In the genomic region with DNA sequence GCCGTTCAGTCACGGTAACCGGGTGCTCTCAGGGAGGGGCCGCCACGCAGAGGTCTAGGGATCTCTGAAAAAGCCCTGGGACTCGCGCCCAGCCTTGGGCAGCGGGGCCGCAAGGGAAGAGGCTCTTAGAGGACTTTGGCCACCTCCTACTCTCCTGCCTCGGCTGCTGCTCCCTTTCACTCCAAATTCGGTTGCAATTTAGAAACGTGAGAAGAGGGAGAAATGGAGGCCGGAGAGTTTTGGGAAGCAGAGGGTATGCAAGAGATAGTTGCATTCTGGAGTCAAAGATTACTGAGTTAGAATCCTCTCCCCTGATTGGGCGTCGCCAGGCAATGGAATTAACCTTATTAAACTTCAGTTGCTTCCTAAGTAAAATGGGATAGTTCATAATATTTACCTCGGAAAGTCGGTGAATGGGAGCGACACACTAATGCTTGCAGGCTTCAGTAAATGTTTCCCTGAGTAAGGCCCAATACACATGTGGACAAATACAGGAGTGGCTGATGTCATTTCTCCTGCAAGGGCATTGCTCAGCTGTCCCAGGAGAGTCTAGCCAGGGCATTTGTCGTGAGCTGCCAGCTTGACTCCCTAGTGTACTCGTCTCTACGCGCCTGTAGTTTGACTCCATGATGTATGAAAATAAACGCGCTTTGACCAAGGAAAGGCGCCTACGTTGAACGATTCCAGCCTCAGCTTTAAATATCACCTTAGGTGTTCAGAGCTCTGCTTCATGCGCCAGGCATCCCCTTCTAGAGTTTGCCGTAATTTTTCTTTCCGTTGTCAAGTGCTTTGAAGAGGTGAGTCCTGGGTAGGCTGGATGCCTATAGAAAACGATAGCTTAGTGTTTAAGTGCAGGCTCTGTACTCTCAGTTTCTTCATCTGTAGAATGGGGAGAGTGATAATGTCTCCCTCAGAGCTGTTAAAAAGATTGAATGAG, we compare ENCODE assay signal across 1 cellular context.
A peak's percentile ranks its signal among the peaks of the same experiment; 100 is the strongest.
TF ChIP-seq lines count a peak whose summit lies in the region.

No MANE protein-coding gene starts in this region.

TF ChIP-seq in HepG2, 621 proteins besides CTCF, POLR2A, EP300 and RAD21 (continued from another document and continues in another):
- TF ChIP-seq, protein P1, sequence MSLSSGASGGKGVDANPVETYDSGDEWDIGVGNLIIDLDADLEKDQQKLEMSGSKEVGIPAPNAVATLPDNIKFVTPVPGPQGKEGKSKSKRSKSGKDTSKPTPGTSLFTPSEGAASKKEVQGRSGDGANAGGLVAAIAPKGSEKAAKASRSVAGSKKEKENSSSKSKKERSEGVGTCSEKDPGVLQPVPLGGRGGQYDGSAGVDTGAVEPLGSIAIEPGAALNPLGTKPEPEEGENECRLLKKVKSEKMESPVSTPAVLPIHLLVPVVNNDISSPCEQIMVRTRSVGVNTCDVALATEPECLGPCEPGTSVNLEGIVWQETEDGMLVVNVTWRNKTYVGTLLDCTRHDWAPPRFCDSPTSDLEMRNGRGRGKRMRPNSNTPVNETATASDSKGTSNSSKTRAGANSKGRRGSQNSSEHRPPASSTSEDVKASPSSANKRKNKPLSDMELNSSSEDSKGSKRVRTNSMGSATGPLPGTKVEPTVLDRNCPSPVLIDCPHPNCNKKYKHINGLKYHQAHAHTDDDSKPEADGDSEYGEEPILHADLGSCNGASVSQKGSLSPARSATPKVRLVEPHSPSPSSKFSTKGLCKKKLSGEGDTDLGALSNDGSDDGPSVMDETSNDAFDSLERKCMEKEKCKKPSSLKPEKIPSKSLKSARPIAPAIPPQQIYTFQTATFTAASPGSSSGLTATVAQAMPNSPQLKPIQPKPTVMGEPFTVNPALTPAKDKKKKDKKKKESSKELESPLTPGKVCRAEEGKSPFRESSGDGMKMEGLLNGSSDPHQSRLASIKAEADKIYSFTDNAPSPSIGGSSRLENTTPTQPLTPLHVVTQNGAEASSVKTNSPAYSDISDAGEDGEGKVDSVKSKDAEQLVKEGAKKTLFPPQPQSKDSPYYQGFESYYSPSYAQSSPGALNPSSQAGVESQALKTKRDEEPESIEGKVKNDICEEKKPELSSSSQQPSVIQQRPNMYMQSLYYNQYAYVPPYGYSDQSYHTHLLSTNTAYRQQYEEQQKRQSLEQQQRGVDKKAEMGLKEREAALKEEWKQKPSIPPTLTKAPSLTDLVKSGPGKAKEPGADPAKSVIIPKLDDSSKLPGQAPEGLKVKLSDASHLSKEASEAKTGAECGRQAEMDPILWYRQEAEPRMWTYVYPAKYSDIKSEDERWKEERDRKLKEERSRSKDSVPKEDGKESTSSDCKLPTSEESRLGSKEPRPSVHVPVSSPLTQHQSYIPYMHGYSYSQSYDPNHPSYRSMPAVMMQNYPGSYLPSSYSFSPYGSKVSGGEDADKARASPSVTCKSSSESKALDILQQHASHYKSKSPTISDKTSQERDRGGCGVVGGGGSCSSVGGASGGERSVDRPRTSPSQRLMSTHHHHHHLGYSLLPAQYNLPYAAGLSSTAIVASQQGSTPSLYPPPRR (CRISPR knock-in tag; IDR thresholded peaks at IDR 0.05; ENCODE audit: borderline replicate concordance) = no peak
- peak; percentile 49 for TF ChIP-seq KDM5A (IDR thresholded peaks at IDR 0.05; ENCODE audit: borderline replicate concordance, low read length)
- TF ChIP-seq TBX2 (CRISPR knock-in tag; IDR thresholded peaks at IDR 0.05; ENCODE audit: borderline replicate concordance) = no peak
- TF ChIP-seq, protein P2, sequence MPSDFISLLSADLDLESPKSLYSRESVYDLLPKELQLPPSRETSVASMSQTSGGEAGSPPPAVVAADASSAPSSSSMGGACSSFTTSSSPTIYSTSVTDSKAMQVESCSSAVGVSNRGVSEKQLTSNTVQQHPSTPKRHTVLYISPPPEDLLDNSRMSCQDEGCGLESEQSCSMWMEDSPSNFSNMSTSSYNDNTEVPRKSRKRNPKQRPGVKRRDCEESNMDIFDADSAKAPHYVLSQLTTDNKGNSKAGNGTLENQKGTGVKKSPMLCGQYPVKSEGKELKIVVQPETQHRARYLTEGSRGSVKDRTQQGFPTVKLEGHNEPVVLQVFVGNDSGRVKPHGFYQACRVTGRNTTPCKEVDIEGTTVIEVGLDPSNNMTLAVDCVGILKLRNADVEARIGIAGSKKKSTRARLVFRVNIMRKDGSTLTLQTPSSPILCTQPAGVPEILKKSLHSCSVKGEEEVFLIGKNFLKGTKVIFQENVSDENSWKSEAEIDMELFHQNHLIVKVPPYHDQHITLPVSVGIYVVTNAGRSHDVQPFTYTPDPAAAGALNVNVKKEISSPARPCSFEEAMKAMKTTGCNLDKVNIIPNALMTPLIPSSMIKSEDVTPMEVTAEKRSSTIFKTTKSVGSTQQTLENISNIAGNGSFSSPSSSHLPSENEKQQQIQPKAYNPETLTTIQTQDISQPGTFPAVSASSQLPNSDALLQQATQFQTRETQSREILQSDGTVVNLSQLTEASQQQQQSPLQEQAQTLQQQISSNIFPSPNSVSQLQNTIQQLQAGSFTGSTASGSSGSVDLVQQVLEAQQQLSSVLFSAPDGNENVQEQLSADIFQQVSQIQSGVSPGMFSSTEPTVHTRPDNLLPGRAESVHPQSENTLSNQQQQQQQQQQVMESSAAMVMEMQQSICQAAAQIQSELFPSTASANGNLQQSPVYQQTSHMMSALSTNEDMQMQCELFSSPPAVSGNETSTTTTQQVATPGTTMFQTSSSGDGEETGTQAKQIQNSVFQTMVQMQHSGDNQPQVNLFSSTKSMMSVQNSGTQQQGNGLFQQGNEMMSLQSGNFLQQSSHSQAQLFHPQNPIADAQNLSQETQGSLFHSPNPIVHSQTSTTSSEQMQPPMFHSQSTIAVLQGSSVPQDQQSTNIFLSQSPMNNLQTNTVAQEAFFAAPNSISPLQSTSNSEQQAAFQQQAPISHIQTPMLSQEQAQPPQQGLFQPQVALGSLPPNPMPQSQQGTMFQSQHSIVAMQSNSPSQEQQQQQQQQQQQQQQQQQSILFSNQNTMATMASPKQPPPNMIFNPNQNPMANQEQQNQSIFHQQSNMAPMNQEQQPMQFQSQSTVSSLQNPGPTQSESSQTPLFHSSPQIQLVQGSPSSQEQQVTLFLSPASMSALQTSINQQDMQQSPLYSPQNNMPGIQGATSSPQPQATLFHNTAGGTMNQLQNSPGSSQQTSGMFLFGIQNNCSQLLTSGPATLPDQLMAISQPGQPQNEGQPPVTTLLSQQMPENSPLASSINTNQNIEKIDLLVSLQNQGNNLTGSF (CRISPR knock-in tag; IDR thresholded peaks at IDR 0.05) = no peak
- no peak for TF ChIP-seq GPN1 (CRISPR knock-in tag; IDR thresholded peaks at IDR 0.05; ENCODE audit: borderline replicate concordance)
- TF ChIP-seq MEIS1 (CRISPR knock-in tag; IDR thresholded peaks at IDR 0.05; ENCODE audit: borderline replicate concordance) = no peak
- no peak for TF ChIP-seq HOXA7 (CRISPR knock-in tag; IDR thresholded peaks at IDR 0.05)
- TF ChIP-seq KLF16 (CRISPR knock-in tag; IDR thresholded peaks at IDR 0.05) = peak in 1 of 2 experiments; percentile 22; a peak in 1 of 4 replicates
- no peak for TF ChIP-seq ZNF205 (CRISPR knock-in tag; IDR thresholded peaks at IDR 0.05)
- TF ChIP-seq ZNF484 (CRISPR knock-in tag; IDR thresholded peaks at IDR 0.05; ENCODE audit: borderline replicate concordance, low read depth) = no peak
- TF ChIP-seq SMAD9 (CRISPR knock-in tag; IDR thresholded peaks at IDR 0.05) = no peak
- TF ChIP-seq RFXANK (CRISPR knock-in tag; IDR thresholded peaks at IDR 0.05) = no peak
- TF ChIP-seq ZNF773 (CRISPR knock-in tag; IDR thresholded peaks at IDR 0.05; ENCODE audit: borderline replicate concordance) = peak; percentile 51; the same call in 1 of the 2 replicates
- TF ChIP-seq, protein P3, sequence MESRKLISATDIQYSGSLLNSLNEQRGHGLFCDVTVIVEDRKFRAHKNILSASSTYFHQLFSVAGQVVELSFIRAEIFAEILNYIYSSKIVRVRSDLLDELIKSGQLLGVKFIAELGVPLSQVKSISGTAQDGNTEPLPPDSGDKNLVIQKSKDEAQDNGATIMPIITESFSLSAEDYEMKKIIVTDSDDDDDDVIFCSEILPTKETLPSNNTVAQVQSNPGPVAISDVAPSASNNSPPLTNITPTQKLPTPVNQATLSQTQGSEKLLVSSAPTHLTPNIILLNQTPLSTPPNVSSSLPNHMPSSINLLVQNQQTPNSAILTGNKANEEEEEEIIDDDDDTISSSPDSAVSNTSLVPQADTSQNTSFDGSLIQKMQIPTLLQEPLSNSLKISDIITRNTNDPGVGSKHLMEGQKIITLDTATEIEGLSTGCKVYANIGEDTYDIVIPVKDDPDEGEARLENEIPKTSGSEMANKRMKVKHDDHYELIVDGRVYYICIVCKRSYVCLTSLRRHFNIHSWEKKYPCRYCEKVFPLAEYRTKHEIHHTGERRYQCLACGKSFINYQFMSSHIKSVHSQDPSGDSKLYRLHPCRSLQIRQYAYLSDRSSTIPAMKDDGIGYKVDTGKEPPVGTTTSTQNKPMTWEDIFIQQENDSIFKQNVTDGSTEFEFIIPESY (CRISPR knock-in tag; IDR thresholded peaks at IDR 0.05) = no peak
- TF ChIP-seq, protein P4, sequence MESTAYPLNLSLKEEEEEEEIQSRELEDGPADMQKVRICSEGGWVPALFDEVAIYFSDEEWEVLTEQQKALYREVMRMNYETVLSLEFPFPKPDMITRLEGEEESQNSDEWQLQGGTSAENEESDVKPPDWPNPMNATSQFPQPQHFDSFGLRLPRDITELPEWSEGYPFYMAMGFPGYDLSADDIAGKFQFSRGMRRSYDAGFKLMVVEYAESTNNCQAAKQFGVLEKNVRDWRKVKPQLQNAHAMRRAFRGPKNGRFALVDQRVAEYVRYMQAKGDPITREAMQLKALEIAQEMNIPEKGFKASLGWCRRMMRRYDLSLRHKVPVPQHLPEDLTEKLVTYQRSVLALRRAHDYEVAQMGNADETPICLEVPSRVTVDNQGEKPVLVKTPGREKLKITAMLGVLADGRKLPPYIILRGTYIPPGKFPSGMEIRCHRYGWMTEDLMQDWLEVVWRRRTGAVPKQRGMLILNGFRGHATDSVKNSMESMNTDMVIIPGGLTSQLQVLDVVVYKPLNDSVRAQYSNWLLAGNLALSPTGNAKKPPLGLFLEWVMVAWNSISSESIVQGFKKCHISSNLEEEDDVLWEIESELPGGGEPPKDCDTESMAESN (CRISPR knock-in tag; conservative IDR thresholded peaks at IDR 0.05) = no peak
- TF ChIP-seq ZNF564 (CRISPR knock-in tag; IDR thresholded peaks at IDR 0.05) = no peak
- TF ChIP-seq, protein P5, sequence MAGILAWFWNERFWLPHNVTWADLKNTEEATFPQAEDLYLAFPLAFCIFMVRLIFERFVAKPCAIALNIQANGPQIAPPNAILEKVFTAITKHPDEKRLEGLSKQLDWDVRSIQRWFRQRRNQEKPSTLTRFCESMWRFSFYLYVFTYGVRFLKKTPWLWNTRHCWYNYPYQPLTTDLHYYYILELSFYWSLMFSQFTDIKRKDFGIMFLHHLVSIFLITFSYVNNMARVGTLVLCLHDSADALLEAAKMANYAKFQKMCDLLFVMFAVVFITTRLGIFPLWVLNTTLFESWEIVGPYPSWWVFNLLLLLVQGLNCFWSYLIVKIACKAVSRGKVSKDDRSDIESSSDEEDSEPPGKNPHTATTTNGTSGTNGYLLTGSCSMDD (CRISPR knock-in tag; IDR thresholded peaks at IDR 0.05) = no peak
- TF ChIP-seq NCOA1 (CRISPR knock-in tag; IDR thresholded peaks at IDR 0.05) = 0 out of 2 replicates have a peak, but pooled peaks have one; percentile 3
- no peak for TF ChIP-seq FOXP1 (IDR thresholded peaks at IDR 0.05)
- TF ChIP-seq FOXP1 (CRISPR knock-in tag; IDR thresholded peaks at IDR 0.05) = no peak
- TF ChIP-seq MIER2 (CRISPR knock-in tag; IDR thresholded peaks at IDR 0.05) = no peak
- TF ChIP-seq ZNF660 (CRISPR knock-in tag; IDR thresholded peaks at IDR 0.05; ENCODE audit: borderline replicate concordance, low read depth) = no peak
- TF ChIP-seq, protein P6, sequence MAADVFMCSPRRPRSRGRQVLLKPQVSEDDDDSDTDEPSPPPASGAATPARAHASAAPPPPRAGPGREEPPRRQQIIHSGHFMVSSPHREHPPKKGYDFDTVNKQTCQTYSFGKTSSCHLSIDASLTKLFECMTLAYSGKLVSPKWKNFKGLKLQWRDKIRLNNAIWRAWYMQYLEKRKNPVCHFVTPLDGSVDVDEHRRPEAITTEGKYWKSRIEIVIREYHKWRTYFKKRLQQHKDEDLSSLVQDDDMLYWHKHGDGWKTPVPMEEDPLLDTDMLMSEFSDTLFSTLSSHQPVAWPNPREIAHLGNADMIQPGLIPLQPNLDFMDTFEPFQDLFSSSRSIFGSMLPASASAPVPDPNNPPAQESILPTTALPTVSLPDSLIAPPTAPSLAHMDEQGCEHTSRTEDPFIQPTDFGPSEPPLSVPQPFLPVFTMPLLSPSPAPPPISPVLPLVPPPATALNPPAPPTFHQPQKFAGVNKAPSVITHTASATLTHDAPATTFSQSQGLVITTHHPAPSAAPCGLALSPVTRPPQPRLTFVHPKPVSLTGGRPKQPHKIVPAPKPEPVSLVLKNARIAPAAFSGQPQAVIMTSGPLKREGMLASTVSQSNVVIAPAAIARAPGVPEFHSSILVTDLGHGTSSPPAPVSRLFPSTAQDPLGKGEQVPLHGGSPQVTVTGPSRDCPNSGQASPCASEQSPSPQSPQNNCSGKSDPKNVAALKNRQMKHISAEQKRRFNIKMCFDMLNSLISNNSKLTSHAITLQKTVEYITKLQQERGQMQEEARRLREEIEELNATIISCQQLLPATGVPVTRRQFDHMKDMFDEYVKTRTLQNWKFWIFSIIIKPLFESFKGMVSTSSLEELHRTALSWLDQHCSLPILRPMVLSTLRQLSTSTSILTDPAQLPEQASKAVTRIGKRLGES (CRISPR knock-in tag; IDR thresholded peaks at IDR 0.05; ENCODE audit: borderline replicate concordance) = no peak
- TF ChIP-seq TMF1 (CRISPR knock-in tag; IDR thresholded peaks at IDR 0.05; ENCODE audit: low read depth) = no peak
- TF ChIP-seq, protein P7, sequence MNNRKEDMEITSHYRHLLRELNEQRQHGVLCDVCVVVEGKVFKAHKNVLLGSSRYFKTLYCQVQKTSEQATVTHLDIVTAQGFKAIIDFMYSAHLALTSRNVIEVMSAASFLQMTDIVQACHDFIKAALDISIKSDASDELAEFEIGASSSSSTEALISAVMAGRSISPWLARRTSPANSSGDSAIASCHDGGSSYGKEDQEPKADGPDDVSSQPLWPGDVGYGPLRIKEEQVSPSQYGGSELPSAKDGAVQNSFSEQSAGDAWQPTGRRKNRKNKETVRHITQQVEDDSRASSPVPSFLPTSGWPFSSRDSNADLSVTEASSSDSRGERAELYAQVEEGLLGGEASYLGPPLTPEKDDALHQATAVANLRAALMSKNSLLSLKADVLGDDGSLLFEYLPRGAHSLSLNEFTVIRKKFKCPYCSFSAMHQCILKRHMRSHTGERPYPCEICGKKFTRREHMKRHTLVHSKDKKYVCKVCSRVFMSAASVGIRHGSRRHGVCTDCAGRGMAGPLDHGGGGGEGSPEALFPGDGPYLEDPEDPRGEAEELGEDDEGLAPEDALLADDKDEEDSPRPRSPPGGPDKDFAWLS (CRISPR knock-in tag; IDR thresholded peaks at IDR 0.05; ENCODE audit: borderline replicate concordance) = no peak
- TF ChIP-seq MEIS2 (CRISPR knock-in tag; IDR thresholded peaks at IDR 0.05) = peak; percentile 45; the same call in 1 of the 2 replicates
- TF ChIP-seq SP4 (CRISPR knock-in tag; IDR thresholded peaks at IDR 0.05) = peak; percentile 34; the same call in 1 of the 2 replicates
- no peak for TF ChIP-seq GLI4 (CRISPR knock-in tag; IDR thresholded peaks at IDR 0.05; ENCODE audit: borderline replicate concordance)
